In the genomic region with DNA sequence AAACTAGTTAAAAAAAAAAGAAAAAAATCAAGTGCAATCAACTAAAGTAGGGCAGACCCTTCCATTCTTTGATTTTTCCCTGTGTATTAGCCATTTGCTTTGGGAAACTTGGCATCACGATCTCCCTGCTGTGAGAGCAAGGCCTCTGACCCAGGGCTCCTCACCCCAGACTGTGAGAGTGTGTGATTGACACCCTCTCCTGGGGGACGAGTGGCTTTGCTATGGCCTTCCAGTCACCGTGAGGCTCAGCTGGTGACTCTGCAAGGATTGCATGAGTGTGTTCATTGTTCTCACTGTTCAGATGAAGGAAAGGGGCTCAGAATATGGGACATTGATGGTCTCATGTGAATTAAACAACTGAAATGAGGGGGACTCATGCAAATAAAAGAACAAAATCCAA, we compare ENCODE assay signal across 8 cellular contexts.
DNase-seq lines count a peak whose midpoint lies in the region; ATAC-seq, FAIRE-seq and TF ChIP-seq lines count a peak whose summit lies in the region.

No MANE protein-coding gene starts in this region.

- no peak overlapping the region for H4K12ac ChIP-seq in trophoblast cell (ENCODE audit: low read depth, low read length)

- no peak overlapping the region for H4K91ac ChIP-seq in trophoblast cell (ENCODE audit: low read depth, low read length)

- no peak for TF ChIP-seq POLR2A in endothelial cell of umbilical vein (IDR thresholded peaks at IDR 0.05; ENCODE audit: low read depth, low read length)

- H3K9me3 ChIP-seq in MG63, result no peaks in the 10 kb centered on the region
- H3K9me3 ChIP-seq in endothelial cell of umbilical vein (replicated peaks; ENCODE audit: control insufficient read depth, insufficient read depth, low read length), result no peaks in the 10 kb centered on the region
- H3K9me3 ChIP-seq in trophoblast cell (ENCODE audit: insufficient read depth, low read depth, low read length), result no peaks in the 10 kb centered on the region

- peak overlapping the region; percentile 4 for H2AK5ac ChIP-seq in trophoblast cell (ENCODE audit: low read length)

- no peak overlapping the region for H3K4me3 ChIP-seq in MG63
- H3K4me3 ChIP-seq in endothelial cell of umbilical vein (replicated peaks in 1 of 3; ENCODE audit: insufficient read depth in 1 of 3, low read depth in 1 of 3, low read length in 3 of 3), result no peak overlapping the region
- no peak overlapping the region for H3K4me3 ChIP-seq in trophoblast cell (ENCODE audit: low read depth, low read length)

- H3K9me1 ChIP-seq in endothelial cell of umbilical vein (replicated peaks; ENCODE audit: control insufficient read depth, extremely low read depth, insufficient read depth, low read length), result no peaks in the 10 kb centered on the region

- ATAC-seq in HG03469 (IDR thresholded peaks at IDR 0.05; ENCODE audit: unreplicated experiment) (no peak), esophagus mucosa (no peak)

- H3K79me2 ChIP-seq in endothelial cell of umbilical vein (ENCODE audit: control insufficient read depth, insufficient read depth, low read length), result no peaks in the 10 kb centered on the region
- no peaks in the 10 kb centered on the region for H3K79me2 ChIP-seq in trophoblast cell (ENCODE audit: control insufficient read depth, insufficient read depth, low read length, poor library complexity)

- H3K4ac ChIP-seq in trophoblast cell (ENCODE audit: low read depth, low read length), result no peak overlapping the region

- peak overlapping the region; percentile 22 for H3K18ac ChIP-seq in trophoblast cell (ENCODE audit: low read length)

- H3K9ac ChIP-seq in endothelial cell of umbilical vein (replicated peaks; ENCODE audit: extremely low read depth, insufficient read depth, low read length) (no peak overlapping the region), trophoblast cell (ENCODE audit: low read length) (no peak overlapping the region)

- no peak overlapping the region for H3K14ac ChIP-seq in trophoblast cell (ENCODE audit: low read length)

- peaks cover 7% of the 10 kb centered on the region for H3K79me1 ChIP-seq in trophoblast cell (ENCODE audit: low read length)

- H3K36me3 ChIP-seq in MG63 (no peaks in the 10 kb centered on the region), endothelial cell of umbilical vein (ENCODE audit: control insufficient read depth in 2 of 2, extremely low read depth in 1 of 2, insufficient read depth in 2 of 2, low read length in 2 of 2) (no peaks in the 10 kb centered on the region), trophoblast cell (ENCODE audit: control insufficient read depth in 1 of 2, insufficient read depth in 2 of 2, low read length in 2 of 2) (peaks cover 3 to 5% of the 10 kb centered on the region in 2 experiments)

- POLR2A ChIA-PET in endothelial cell of umbilical vein (lab: Charles Lee), result no interaction called here

- no peak overlapping the region for H4K8ac ChIP-seq in trophoblast cell (ENCODE audit: low read depth, low read length)

- H2BK120ac ChIP-seq in trophoblast cell (ENCODE audit: insufficient read depth, low read length, poor library complexity), result no peak overlapping the region

- BruUV-seq in endothelial cell of umbilical vein (replicated peaks; lab: Mats Ljungman, UMichigan), result no TSS peak

- intact Hi-C loops in endothelial cell of umbilical vein (cut with micrococcal nuclease), result loop anchor here (1.0 kb wide), 1 partner anchor 20 kb away; no protein-coding TSS in a partner anchor

- FAIRE-seq in endothelial cell of umbilical vein (lab: Jason Lieb, UNC), result no peak

- no peaks in the 10 kb centered on the region for H3K27me3 ChIP-seq in MG63
- H3K27me3 ChIP-seq in endothelial cell of umbilical vein (ENCODE audit: control insufficient read depth in 2 of 2, insufficient read depth in 2 of 2, low read length in 2 of 2), result no peaks in the 10 kb centered on the region
- H3K27me3 ChIP-seq in trophoblast cell (ENCODE audit: insufficient read depth, low read length), result no peaks in the 10 kb centered on the region

- H3K27ac ChIP-seq in endothelial cell of umbilical vein (ENCODE audit: insufficient read depth, low read depth, low read length), result peak overlapping the region; percentile 45
- H3K27ac ChIP-seq in trophoblast cell (ENCODE audit: low read depth, low read length), result no peak overlapping the region

- no CpG with 5 or more reads among the region's 3 CpGs for WGBS in trophoblast cell (ENCODE audit: extremely low coverage, insufficient coverage, insufficient read length)

- H3K4me1 ChIP-seq in endothelial cell of umbilical vein (ENCODE audit: control insufficient read depth, extremely low read depth, insufficient read depth, low read length) (peaks cover 30% of the 10 kb centered on the region), trophoblast cell (ENCODE audit: control insufficient read depth in 1 of 2, insufficient read depth in 2 of 2, low read length in 2 of 2) (peaks cover 4 to 11% of the 10 kb centered on the region in 2 experiments)

- H2BK12ac ChIP-seq in trophoblast cell (ENCODE audit: low read length), result peak overlapping the region; percentile 3

- H4K20me1 ChIP-seq in endothelial cell of umbilical vein (replicated peaks; ENCODE audit: control insufficient read depth, extremely low read depth, insufficient read depth, low read length), result no peaks in the 10 kb centered on the region

- H3K4me2 ChIP-seq in endothelial cell of umbilical vein (ENCODE audit: insufficient read depth, low read length), result no peak overlapping the region
- H3K4me2 ChIP-seq in trophoblast cell (ENCODE audit: low read length), result no peak overlapping the region

- no peak overlapping the region for H2BK5ac ChIP-seq in trophoblast cell (ENCODE audit: low read depth, low read length, poor library complexity)

- TF ChIP-seq CTCF in endothelial cell of umbilical vein (IDR thresholded peaks at IDR 0.05; ENCODE audit: extremely low read depth in 1 of 2, insufficient read depth in 1 of 2, low read depth in 1 of 2, low read length in 2 of 2), result no peak

- dilution Hi-C loops in endothelial cell of umbilical vein (cut with MboI; ENCODE audit: extremely low pct_ligation_motif_present, low sequenced_read_pairs), result no loop called here

- peak; percentile 37 for DNase-seq in Daoy (ENCODE audit: low read depth)
- DNase-seq in MG63, result peak; percentile 18
- no peak for DNase-seq in endothelial cell of umbilical vein (ENCODE audit: low read depth, low spot score)
- DNase-seq in trophoblast cell, result no peak
- DNase-seq in NCI-H510A treated with DMSO at 0.1 percent for 48 hours (lab: John Stamatoyannopoulos, UW), result no peak
- no peak for DNase-seq in mucosa of gallbladder (ENCODE audit: low spot score)

- CTCF ChIA-PET in endothelial cell of umbilical vein (lab: Charles Lee), result interaction anchor here (0.7 to 1.9 kb wide), 4 partner anchors 8 to 30 kb away, joined by 3 to 5 read pairs (median 4); no protein-coding TSS in a partner anchor

- H2AFZ ChIP-seq in endothelial cell of umbilical vein (ENCODE audit: low read depth, low read length) (peak overlapping the region; percentile 33), trophoblast cell (ENCODE audit: insufficient read depth, low read length, poor library complexity) (no peak overlapping the region)

- H3K23ac ChIP-seq in trophoblast cell (ENCODE audit: low read length), result no peak overlapping the region

TF ChIP-seq in endothelial cell of umbilical vein, 7 proteins besides CTCF, POLR2A, EP300 and RAD21:
- TF ChIP-seq MYC (IDR thresholded peaks at IDR 0.05; ENCODE audit: low read depth, low read length), result no peak
- TF ChIP-seq, protein P1, sequence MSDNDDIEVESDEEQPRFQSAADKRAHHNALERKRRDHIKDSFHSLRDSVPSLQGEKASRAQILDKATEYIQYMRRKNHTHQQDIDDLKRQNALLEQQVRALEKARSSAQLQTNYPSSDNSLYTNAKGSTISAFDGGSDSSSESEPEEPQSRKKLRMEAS (IDR thresholded peaks at IDR 0.05; ENCODE audit: insufficient read depth, insufficient read length), result no peak
- TF ChIP-seq EZH2 (IDR thresholded peaks at IDR 0.05; ENCODE audit: borderline replicate concordance, low read depth, low read length, severe bottlenecking), result no peak
- TF ChIP-seq FOS (IDR thresholded peaks at IDR 0.05; ENCODE audit: borderline replicate concordance, insufficient read depth, low read length), result no peak
- no peak for TF ChIP-seq JUN (IDR thresholded peaks at IDR 0.05; ENCODE audit: borderline replicate concordance, insufficient read depth, insufficient read length, low read depth)
- no peak for TF ChIP-seq GATA2 (IDR thresholded peaks at IDR 0.05; ENCODE audit: insufficient read depth, insufficient read length, low read depth, low read length)
- no peak for TF ChIP-seq POLR2AphosphoS5 (IDR thresholded peaks at IDR 0.05; ENCODE audit: insufficient read depth, low read depth, low read length)
TF ChIP-seq in endothelial cell of umbilical vein: peak in this region for 0.

Comparison
In these comparisons a context has a peak if more than half of its experiments do, and no peak if none do; other contexts are left out.
1. DNase-seq: peak in Daoy (single experiment) and MG63 (single experiment); none in endothelial cell of umbilical vein (single experiment), trophoblast cell (0 of 2), NCI-H510A treated with DMSO at 0.1 percent for 48 hours (single experiment) and mucosa of gallbladder (single experiment).